9 cellular contexts compared by ENCODE assay signal in the genomic region with DNA sequence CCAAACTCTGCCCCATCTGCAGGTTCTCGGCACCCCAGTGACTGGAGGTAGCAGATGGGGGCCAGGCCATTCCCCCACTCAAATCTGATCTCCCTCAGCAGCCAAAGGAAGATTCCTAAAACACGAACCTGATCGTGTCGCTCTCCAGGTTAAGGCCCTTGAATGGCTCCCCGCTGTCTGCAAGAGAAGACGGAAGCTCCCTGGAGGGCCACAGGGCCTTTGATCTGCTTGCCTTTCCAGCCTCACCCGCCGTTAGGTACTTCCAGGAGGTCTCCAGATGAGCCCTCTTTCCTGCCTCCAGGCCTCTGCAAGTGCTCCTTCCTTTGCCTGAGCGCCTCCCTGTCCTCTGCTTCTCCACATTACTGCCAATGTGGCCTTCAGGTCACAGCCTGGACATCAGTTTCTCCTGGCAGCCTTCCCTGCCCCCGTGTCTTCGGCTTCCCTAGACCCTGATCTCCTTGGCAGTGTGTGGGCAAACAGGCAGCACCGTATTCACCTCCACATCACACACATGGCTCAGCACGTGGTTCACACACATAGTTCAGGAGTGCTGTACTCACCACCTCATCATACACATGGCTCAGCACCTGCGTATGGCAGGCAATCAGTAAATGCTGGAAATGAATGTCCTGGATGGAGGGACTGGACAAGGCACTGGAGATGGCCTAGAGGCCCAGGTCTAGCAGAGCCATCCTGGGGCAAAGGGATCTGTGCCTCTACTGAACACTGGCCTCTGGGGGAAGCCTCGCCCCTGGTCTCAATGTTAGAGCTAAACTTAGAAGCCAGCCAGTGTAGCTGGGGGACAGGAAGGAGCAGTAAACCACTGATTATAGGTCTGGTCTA. TPM values are rescaled to one million over a fixed set of nuclear protein-coding genes. Genes with fewer than 3 reads are reported as not detected.
DNase-seq lines count a peak whose midpoint lies in the region; ATAC-seq, FAIRE-seq and TF ChIP-seq lines count a peak whose summit lies in the region.
"Had no signal": no experiment of that assay in that cellular context is flagged by ENCODE, and none has a peak within 500 bp of the region (broad histone marks: within the 10 kb centered on the region; RNA-seq: fewer than 3 reads in every experiment).

No MANE protein-coding gene starts in this region.

- no peak for TF ChIP-seq POLR2A in GM12891 (IDR thresholded peaks at IDR 0.05; ENCODE audit: low read depth, low read length)

- peak overlapping the region; percentile 93 for H3K27ac Mint-ChIP-seq in glutamatergic neuron (ENCODE audit: unreplicated experiment)
- H3K27ac Mint-ChIP-seq: activated naive CD8-positive, alpha-beta T cell had no signal

- H3K4me3 ChIP-seq in RWPE2 (ENCODE audit: severe bottlenecking): no peak overlapping the region
- H3K4me3 ChIP-seq in rectal smooth muscle tissue (ENCODE audit: low read length): no peak overlapping the region

- peaks cover 64% of the 10 kb centered on the region for H3K4me1 ChIP-seq in RWPE2 (ENCODE audit: insufficient read depth, poor library complexity, severe bottlenecking)
- peaks cover 81% of the 10 kb centered on the region for H3K4me1 ChIP-seq in rectal smooth muscle tissue (ENCODE audit: control insufficient read depth, insufficient read depth, low read length)

- no peaks in the 10 kb centered on the region for H3K36me3 Mint-ChIP-seq in glutamatergic neuron (ENCODE audit: unreplicated experiment)
- H3K36me3 Mint-ChIP-seq: activated naive CD8-positive, alpha-beta T cell had no signal

- H3K36me3 ChIP-seq in RWPE2 (ENCODE audit: low read depth) (peaks cover 10% of the 10 kb centered on the region), rectal smooth muscle tissue (ENCODE audit: control insufficient read depth, insufficient read depth, low read length) (peaks cover 6% of the 10 kb centered on the region)

- ATAC-seq in RWPE2 (ENCODE audit: low read depth) (no peak), HG02571 (IDR thresholded peaks at IDR 0.05; ENCODE audit: unreplicated experiment) (no peak)

- peak overlapping the region; percentile 76 for H3K4me3 Mint-ChIP-seq in glutamatergic neuron (ENCODE audit: unreplicated experiment)
- H3K4me3 Mint-ChIP-seq: activated naive CD8-positive, alpha-beta T cell had no signal

- H3K9me3 Mint-ChIP-seq in glutamatergic neuron (ENCODE audit: unreplicated experiment): peaks cover 17% of the 10 kb centered on the region

- peaks cover 6% of the 10 kb centered on the region for H3K27me3 Mint-ChIP-seq in glutamatergic neuron (ENCODE audit: unreplicated experiment)

- DNase-seq in GM12891 (ENCODE audit: insufficient read length, low spot score) (no peak), RWPE2 (ENCODE audit: low spot score) (no peak), glutamatergic neuron (no peak), amygdala (lab: John Stamatoyannopoulos, UW) (no peak), DMS153 treated with DMSO at 0.1 percent for 48 hours (lab: John Stamatoyannopoulos, UW; ENCODE audit: unreplicated experiment) (no peak), NCI-H2029 (lab: John Stamatoyannopoulos, UW) (no peak)

- H3K27me3 ChIP-seq in RWPE2 (ENCODE audit: insufficient read depth, poor library complexity, severe bottlenecking) (no peaks in the 10 kb centered on the region), rectal smooth muscle tissue (ENCODE audit: control insufficient read depth, insufficient read depth, low read length) (no peaks in the 10 kb centered on the region)

- H3K4me1 Mint-ChIP-seq in glutamatergic neuron (ENCODE audit: low read depth, unreplicated experiment): peaks cover 46% of the 10 kb centered on the region

- H3K9ac ChIP-seq in rectal smooth muscle tissue (ENCODE audit: low read length): peak overlapping the region; percentile 8

- no peaks in the 10 kb centered on the region for H3K9me3 ChIP-seq in RWPE2 (ENCODE audit: severe bottlenecking)

- FAIRE-seq in GM12891 (lab: Jason Lieb, UNC): peak; percentile 85

- TF ChIP-seq CTCF in RWPE2 (IDR thresholded peaks at IDR 0.05; ENCODE audit: poor library complexity, severe bottlenecking) (no peak), glutamatergic neuron (IDR thresholded peaks at IDR 0.05; ENCODE audit: partially characterized antibody, unreplicated experiment) (no peak)

- H3K27ac ChIP-seq in RWPE2 (ENCODE audit: poor library complexity, severe bottlenecking) (peak overlapping the region; percentile 98), rectal smooth muscle tissue (ENCODE audit: low read depth, low read length) (peak overlapping the region; percentile 93)

TF ChIP-seq in GM12891, 5 proteins besides CTCF, POLR2A, EP300 and RAD21:
- no peak for TF ChIP-seq POLR2AphosphoS5 (IDR thresholded peaks at IDR 0.05; ENCODE audit: low read depth, low read length)
- TF ChIP-seq PAX5 (IDR thresholded peaks at IDR 0.05; ENCODE audit: insufficient read depth, low read length, severe bottlenecking): no peak
- no peak for TF ChIP-seq TAF1 (IDR thresholded peaks at IDR 0.05; ENCODE audit: low read depth, low read length)
- no peak for TF ChIP-seq SPI1 (IDR thresholded peaks at IDR 0.05; ENCODE audit: low read depth, low read length)
- no peak for TF ChIP-seq POU2F2 (IDR thresholded peaks at IDR 0.05; ENCODE audit: low read depth, low read length)

RNA-seq across cellular contexts. Expression of a gene that starts 26.4 kb away (rescaled TPM):
- polyA plus RNA-seq in GM12891 (2012; ENCODE audit: low read depth, missing spikeins): 68.2 TPM
- total RNA-seq in glutamatergic neuron (ENCODE audit: unreplicated experiment): 50.0 TPM
